ENCODE assay signal across 7 cellular contexts in genomic region chr19:1567116-1567847, GRCh38. TPM values are rescaled to one million over a fixed set of nuclear protein-coding genes. Genes with fewer than 3 reads are reported as not detected.
DNase-seq lines count a peak whose midpoint lies in the region; ATAC-seq and TF ChIP-seq lines count a peak whose summit lies in the region.

No MANE protein-coding gene starts in this region.

- intact Hi-C loops in activated CD8-positive, alpha-beta T cell treated with anti-CD3 and anti-CD28 coated beads for 36 hours (cut with micrococcal nuclease), result no loop called here
- intact Hi-C loops in heart right ventricle (cut with DNase I), result no loop called here

- 0 to 1% methylated on average over 32 to 98 of the region's 108 CpGs for WGBS in heart right ventricle, 2 donors

- H3K27ac ChIP-seq in HEK293 (ENCODE audit: extremely low read depth, low read depth, low read length) (peak overlapping the region; percentile 31; the same call in 1 of the 2 replicates), heart right ventricle (peak overlapping the region; percentile 58 to 91 (median 82))

- TF ChIP-seq CTCF in HEK293 (tag by site-specific recombination; IDR thresholded peaks at IDR 0.05), result no peak
- TF ChIP-seq CTCF in activated CD8-positive, alpha-beta T cell treated with anti-CD3 and anti-CD28 coated beads for 36 hours (IDR thresholded peaks at IDR 0.05), result no peak
- no peak for TF ChIP-seq CTCF in heart right ventricle (IDR thresholded peaks at IDR 0.05)

- peaks cover 5% of the 10 kb centered on the region for H3K4me1 Mint-ChIP-seq in activated CD8-positive, alpha-beta T cell treated with anti-CD3 and anti-CD28 coated beads for 36 hours (ENCODE audit: low read depth)

- H3K27me3 Mint-ChIP-seq in activated CD8-positive, alpha-beta T cell treated with anti-CD3 and anti-CD28 coated beads for 36 hours, result peaks cover 3% of the 10 kb centered on the region

- H3K36me3 ChIP-seq in HEK293 (ENCODE audit: control insufficient read depth in 2 of 2, insufficient read depth in 1 of 2, low read length in 2 of 2), result peaks cover 4 to 11% of the 10 kb centered on the region in 2 experiments; a peak in 2 of 3 replicates
- H3K36me3 ChIP-seq in heart right ventricle, result no peaks in the 10 kb centered on the region
- H3K36me3 ChIP-seq in skeletal muscle satellite cell (ENCODE audit: insufficient read depth, low read length), result no peaks in the 10 kb centered on the region

- peak overlapping the region; percentile 93 for H3K9ac ChIP-seq in skeletal muscle satellite cell (ENCODE audit: low read depth, low read length)

- no peaks in the 10 kb centered on the region for H3K9me3 Mint-ChIP-seq in activated CD8-positive, alpha-beta T cell treated with anti-CD3 and anti-CD28 coated beads for 36 hours

- peaks cover 0 to 10% (median 0%) of the 10 kb centered on the region in 7 donors for H3K27me3 ChIP-seq in heart right ventricle
- H3K27me3 ChIP-seq in skeletal muscle satellite cell (ENCODE audit: control insufficient read depth, insufficient read depth, low read length), result no peaks in the 10 kb centered on the region

- H3K4me1 ChIP-seq in HEK293 (ENCODE audit: control insufficient read depth, insufficient read depth, low read length) (no peaks in the 10 kb centered on the region), heart right ventricle (peaks cover 3 to 19% (median 12%) of the 10 kb centered on the region in 9 donors), skeletal muscle satellite cell (ENCODE audit: control insufficient read depth, insufficient read depth, low read length) (peaks cover 13% of the 10 kb centered on the region)

- H3K4me3 Mint-ChIP-seq in activated CD8-positive, alpha-beta T cell treated with anti-CD3 and anti-CD28 coated beads for 36 hours, result peak overlapping the region; percentile 26

- no peaks in the 10 kb centered on the region for H3K36me3 Mint-ChIP-seq in activated CD8-positive, alpha-beta T cell treated with anti-CD3 and anti-CD28 coated beads for 36 hours (ENCODE audit: low read depth)

- no peak for ATAC-seq in activated CD8-positive, alpha-beta T cell treated with anti-CD3 and anti-CD28 coated beads for 36 hours
- peak in 3 of 8 donors; percentile 14 to 36 (median 25) for ATAC-seq in heart right ventricle
- ATAC-seq in HG03565 (IDR thresholded peaks at IDR 0.05; ENCODE audit: unreplicated experiment), result no peak

- DNase-seq in activated CD8-positive, alpha-beta T cell treated with anti-CD3 and anti-CD28 coated beads for 36 hours, result no peak
- peak in 1 of 2 donors; percentile 54 for DNase-seq in heart right ventricle
- no peak for DNase-seq in amniotic stem cell (lab: John Stamatoyannopoulos, UW)
- no peak for DNase-seq in occipital lobe (lab: John Stamatoyannopoulos, UW)

- H3K4me2 ChIP-seq in skeletal muscle satellite cell (ENCODE audit: low read length), result peak overlapping the region; percentile 91

- POLR2A ChIA-PET in HEK293 (lab: Yijun Ruan, JAX), result no interaction called here
- POLR2A ChIA-PET in activated CD8-positive, alpha-beta T cell treated with anti-CD3 and anti-CD28 coated beads for 36 hours (lab: Charles Lee), result no interaction called here

- no peak overlapping the region for H3K27ac Mint-ChIP-seq in activated CD8-positive, alpha-beta T cell treated with anti-CD3 and anti-CD28 coated beads for 36 hours

- CTCF ChIA-PET in HEK293 (lab: Yijun Ruan, JAX), result no interaction called here
- CTCF ChIA-PET in activated CD8-positive, alpha-beta T cell treated with anti-CD3 and anti-CD28 coated beads for 36 hours (lab: Charles Lee), result interaction anchor here (0.6 kb wide), 1 partner anchor 843 kb away, joined by 4 read pairs; no protein-coding TSS in a partner anchor

- H3K9me3 ChIP-seq in HEK293 (ENCODE audit: control insufficient read depth, insufficient read depth, low read depth, low read length) (no peaks in the 10 kb centered on the region), heart right ventricle (no peaks in the 10 kb centered on the region), skeletal muscle satellite cell (replicated peaks; ENCODE audit: low read length) (no peaks in the 10 kb centered on the region)

- peak overlapping the region; percentile 56 for H3K4me3 ChIP-seq in HEK293 (ENCODE audit: low read depth, low read length)
- H3K4me3 ChIP-seq in heart right ventricle, result peak overlapping the region; percentile 27 to 86 (median 70)
- H3K4me3 ChIP-seq in skeletal muscle satellite cell (ENCODE audit: low read length), result peak overlapping the region; percentile 95

TF ChIP-seq in HEK293, 187 proteins besides CTCF, POLR2A, EP300 and RAD21 (continues in another document):
- TF ChIP-seq ZBTB8A (tag by site-specific recombination; IDR thresholded peaks at IDR 0.05) (peak; percentile 51), ZNF791 (tag by site-specific recombination; IDR thresholded peaks at IDR 0.05) (no peak), GLIS1 (tag by site-specific recombination; IDR thresholded peaks at IDR 0.05) (no peak), PRDM1 (tag by site-specific recombination; IDR thresholded peaks at IDR 0.05) (no peak), ZNF518A (tag by site-specific recombination; conservative IDR thresholded peaks at IDR 0.05; ENCODE audit: low read depth) (no peak), KLF10 (tag by site-specific recombination; IDR thresholded peaks at IDR 0.05) (peak; percentile 20; the same call in 1 of the 2 replicates), GLIS2 (tag by site-specific recombination; IDR thresholded peaks at IDR 0.05) (peak; percentile 30; the same call in 1 of the 2 replicates), BCL11A (tag by site-specific recombination; IDR thresholded peaks at IDR 0.05; ENCODE audit: low read depth) (no peak), ZNF311 (tag by site-specific recombination; IDR thresholded peaks at IDR 0.05; ENCODE audit: borderline replicate concordance) (no peak)

RNA-seq across cellular contexts. Expression of gene MEX3D, which starts 0.8 kb away (rescaled TPM):
- total RNA-seq in activated CD8-positive, alpha-beta T cell treated with anti-CD3 and anti-CD28 coated beads for 36 hours, result 1 to 10 TPM; 5.0 to 5.5 TPM
- total RNA-seq in heart right ventricle (1 to 10 TPM; 5.4 to 9.4 (median 8.1) TPM), occipital lobe (58.5 TPM)
- polyA plus RNA-seq in heart right ventricle, result 1 to 10 TPM; 1.8 to 5.9 TPM
- 18.3 and 30.6 TPM in 2 replicates for total RNA-seq in skeletal muscle satellite cell (2012; rRNA removed)

RNA-seq across cellular contexts. Expression of gene MBD3, which starts 25.4 kb away (rescaled TPM):
- 10 to 100 TPM; 87.8 to 92.5 TPM for total RNA-seq in activated CD8-positive, alpha-beta T cell treated with anti-CD3 and anti-CD28 coated beads for 36 hours
- total RNA-seq in heart right ventricle, result 100 to 1,000 TPM in 1 of 10 donors, 10 to 100 TPM in 9; 34.5 to 101 (median 47.7) TPM
- polyA plus RNA-seq in heart right ventricle, result 100 to 1,000 TPM; 111 to 125 TPM
- 66.2 and 70.0 TPM in 2 replicates for total RNA-seq in skeletal muscle satellite cell (2012; rRNA removed)
- total RNA-seq in occipital lobe, result 54.7 TPM

RNA-seq across cellular contexts. Expression of gene UQCR11, which starts 38.0 kb away (rescaled TPM):
- total RNA-seq in activated CD8-positive, alpha-beta T cell treated with anti-CD3 and anti-CD28 coated beads for 36 hours, result 100 to 1,000 TPM; 231 TPM
- 1,000 to 10,000 TPM in 2 of 10 donors, 100 to 1,000 TPM in 8; 569 to 1,132 (median 804) TPM for total RNA-seq in heart right ventricle
- polyA plus RNA-seq in heart right ventricle, result 100 to 1,000 TPM; 141 to 382 TPM
- 38.3 and 47.6 TPM in 2 replicates for total RNA-seq in skeletal muscle satellite cell (2012; rRNA removed)
- total RNA-seq in occipital lobe, result 39.6 TPM

RNA-seq across cellular contexts. Expression of gene PLK5, which starts 43.4 kb away (rescaled TPM):
- not detected for total RNA-seq in activated CD8-positive, alpha-beta T cell treated with anti-CD3 and anti-CD28 coated beads for 36 hours
- total RNA-seq in heart right ventricle (under 1 TPM in 1 of 10 donors, not detected in 9; 0.11 TPM), occipital lobe (not detected)
- under 1 TPM in 1 of 2 donors, not detected in 1; 0.57 TPM for polyA plus RNA-seq in heart right ventricle
- total RNA-seq in skeletal muscle satellite cell (2012; rRNA removed), result not detected in 2 replicates

RNA-seq across cellular contexts. Expression of gene ADAMTSL5, which starts 54.5 kb away (rescaled TPM):
- total RNA-seq in activated CD8-positive, alpha-beta T cell treated with anti-CD3 and anti-CD28 coated beads for 36 hours, result 1 to 10 TPM; 1.3 TPM
- total RNA-seq in heart right ventricle (10 to 100 TPM; 16.7 to 69.4 (median 38.4) TPM), occipital lobe (not detected)
- 10 to 100 TPM; 26.0 to 30.9 TPM for polyA plus RNA-seq in heart right ventricle
- total RNA-seq in skeletal muscle satellite cell (2012; rRNA removed), result 1.3 and 2.5 TPM in 2 replicates
